In the genomic region with DNA sequence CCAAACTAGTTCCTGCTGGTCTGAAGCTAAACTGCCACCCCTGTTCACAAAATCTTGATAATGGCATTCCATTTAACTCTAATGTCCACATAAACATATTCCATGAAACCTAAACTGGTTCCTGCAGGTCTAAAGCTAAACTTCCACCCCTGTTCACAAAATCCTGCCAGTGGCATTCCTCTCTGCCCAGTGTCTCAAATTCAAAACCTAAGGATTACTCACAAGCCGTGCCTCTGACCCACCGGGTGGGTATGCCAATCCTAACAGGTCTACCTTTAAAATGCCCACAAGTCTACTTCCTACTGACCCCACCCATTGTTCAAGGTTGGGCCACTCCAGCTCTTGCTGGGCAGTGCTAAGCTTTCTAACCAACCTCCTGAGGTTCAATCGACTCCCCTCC, we compare ENCODE assay signal across 14 cellular contexts.
DNase-seq lines count a peak whose midpoint lies in the region; ATAC-seq, FAIRE-seq and TF ChIP-seq lines count a peak whose summit lies in the region.
"Had no signal": no experiment of that assay in that cellular context is flagged by ENCODE, and none has a peak within 500 bp of the region (broad histone marks: within the 10 kb centered on the region; RNA-seq: fewer than 3 reads in every experiment).

No MANE protein-coding gene starts in this region.

- H3K4me1 ChIP-seq in heart right ventricle (peaks cover 7 to 72% (median 46%) of the 10 kb centered on the region in 9 donors), muscle layer of duodenum (ENCODE audit: control insufficient read depth in 1 of 2, insufficient read depth in 2 of 2, low read length in 2 of 2) (peaks cover 13 to 29% of the 10 kb centered on the region in 2 donors), upper lobe of right lung (peaks cover 39% of the 10 kb centered on the region)

- in situ Hi-C loops in KBM-7 (cut with MboI; ENCODE audit: low pct_unique_long_range_greater_than_20kb, low sequenced_read_pairs) = no loop called here

- FAIRE-seq in bronchial epithelial cell (lab: Jason Lieb, UNC) (peak; percentile 85), GM12892 (lab: Jason Lieb, UNC) (no peak)

- intact Hi-C loops in heart right ventricle (cut with DNase I) = loop anchor here in 1 of 10 donors (5.0 kb wide), 1 partner anchor 78 kb away; no protein-coding TSS in a partner anchor
- intact Hi-C loops in cardiac septum (cut with DNase I) = no loop called here
- intact Hi-C loops in upper lobe of right lung (cut with DNase I) = no loop called here

- H3K27me3 ChIP-seq in heart right ventricle (no peaks in the 10 kb centered on the region), bronchial epithelial cell (ENCODE audit: control insufficient read depth, insufficient read depth, low read length) (no peaks in the 10 kb centered on the region), muscle layer of duodenum (ENCODE audit: low read depth, low read length) (no peaks in the 10 kb centered on the region), upper lobe of right lung (no peaks in the 10 kb centered on the region)

- TF ChIP-seq POLR2A in GM12892 (IDR thresholded peaks at IDR 0.05; ENCODE audit: low read depth, low read length) = no peak

- DNase-seq in heart right ventricle (no peak), cardiac septum (ENCODE audit: low spot score) (no peak), bronchial epithelial cell (ENCODE audit: low read depth) (peak; percentile 51), upper lobe of right lung (no peak), KBM-7 (no peak), GM12892 (ENCODE audit: insufficient read length) (no peak)
- DNase-seq: activated CD8-positive, alpha-beta memory T cell treated with anti-CD3 and anti-CD28 coated beads for 24 hours; effector CD8-positive, alpha-beta T cell; NCI-H1105; NCI-H526 treated with DMSO at 0.1 percent for 48 hours; stimulated activated CD4-positive, alpha-beta T cell treated with anti-CD3 and anti-CD28 coated beads, Interleukin-15, amount 100 ng/mL, for 24 hours; T-helper 1 cell had no signal

- no peaks in the 10 kb centered on the region for H3K36me3 ChIP-seq in heart right ventricle
- no peaks in the 10 kb centered on the region for H3K36me3 ChIP-seq in bronchial epithelial cell (ENCODE audit: control insufficient read depth, insufficient read depth, low read length)
- no peaks in the 10 kb centered on the region for H3K36me3 ChIP-seq in muscle layer of duodenum (ENCODE audit: control insufficient read depth in 1 of 2, insufficient read depth in 2 of 2, low read length in 2 of 2)
- H3K36me3 ChIP-seq in upper lobe of right lung = no peaks in the 10 kb centered on the region

- ATAC-seq in heart right ventricle (no peak), upper lobe of right lung (peak; percentile 28), HG02884 (IDR thresholded peaks at IDR 0.05; ENCODE audit: unreplicated experiment) (no peak)

- H3K27ac ChIP-seq in heart right ventricle (peak overlapping the region in 7 of 10 donors; percentile 18 to 72 (median 43)), muscle layer of duodenum (ENCODE audit: low read length) (peak overlapping the region; percentile 58), upper lobe of right lung (peak overlapping the region; percentile 63)

- 78 to 81% methylated on average over 3 of the region's 3 CpGs for WGBS in heart right ventricle, 2 donors

- H3K4me3 ChIP-seq in heart right ventricle = peak overlapping the region in 2 of 10 donors; percentile 28 to 38
- no peak overlapping the region for H3K4me3 ChIP-seq in bronchial epithelial cell (ENCODE audit: low read depth, low read length)
- H3K4me3 ChIP-seq in muscle layer of duodenum (ENCODE audit: low read depth in 1 of 2, low read length in 2 of 2) = no peak overlapping the region
- H3K4me3 ChIP-seq in upper lobe of right lung = no peak overlapping the region

- H3K9me3 ChIP-seq in heart right ventricle = no peaks in the 10 kb centered on the region
- no peaks in the 10 kb centered on the region for H3K9me3 ChIP-seq in muscle layer of duodenum (ENCODE audit: control insufficient read depth in 1 of 2, low read length in 2 of 2)
- no peaks in the 10 kb centered on the region for H3K9me3 ChIP-seq in upper lobe of right lung

- TF ChIP-seq CTCF in heart right ventricle (IDR thresholded peaks at IDR 0.05) (no peak), bronchial epithelial cell (IDR thresholded peaks at IDR 0.05; ENCODE audit: insufficient read depth, low read length, severe bottlenecking) (no peak), upper lobe of right lung (IDR thresholded peaks at IDR 0.05) (no peak)
